In the genomic region with DNA sequence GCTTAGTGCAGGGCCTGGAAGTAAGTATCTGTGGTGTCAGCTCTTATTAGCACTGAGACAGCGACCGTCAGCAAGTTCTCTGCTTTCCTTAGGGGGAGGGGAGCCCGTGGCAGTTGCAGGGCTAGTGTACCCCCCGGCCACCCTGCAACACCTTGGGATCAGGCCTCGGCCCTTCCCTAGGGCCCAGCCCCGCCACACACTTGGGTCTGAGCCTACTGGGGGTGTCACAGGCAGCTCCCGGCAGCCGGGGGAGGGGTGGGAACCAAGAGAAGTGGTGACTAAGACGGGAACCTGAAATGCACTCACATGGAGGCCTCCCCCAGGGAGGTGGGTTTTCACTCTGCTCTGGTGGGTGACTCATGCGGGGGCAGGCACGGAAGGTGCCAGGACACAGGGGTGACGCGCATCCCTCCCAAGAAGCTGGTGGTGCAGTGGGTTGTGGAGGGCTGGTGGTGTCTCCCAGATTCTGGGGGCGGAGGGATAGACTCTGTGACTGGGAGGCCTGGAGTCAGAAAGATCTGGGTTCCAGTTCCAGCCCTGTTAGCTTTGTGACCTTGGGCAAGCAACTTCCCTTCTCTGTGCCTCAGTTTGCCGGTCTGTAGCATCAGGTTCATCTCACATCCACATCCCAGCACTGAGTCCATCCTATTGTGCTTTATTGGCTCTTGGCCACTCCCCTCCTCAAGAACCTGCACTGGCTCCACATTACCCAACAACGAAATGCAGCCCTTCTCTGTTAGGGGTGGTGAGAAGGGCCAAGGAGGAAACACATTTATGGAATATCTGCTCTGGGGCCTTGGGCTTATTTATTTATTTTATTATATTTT, we compare ENCODE assay signal across 8 cellular contexts. TPM values are rescaled to one million over a fixed set of nuclear protein-coding genes. Genes with fewer than 3 reads are reported as not detected.
DNase-seq lines count a peak whose midpoint lies in the region; ATAC-seq and TF ChIP-seq lines count a peak whose summit lies in the region.

No MANE protein-coding gene starts in this region.

- no peak for ATAC-seq in GM18520 (IDR thresholded peaks at IDR 0.05; ENCODE audit: unreplicated experiment)

- TF ChIP-seq CTCF in fibroblast of villous mesenchyme (IDR thresholded peaks at IDR 0.05; ENCODE audit: insufficient read depth, low read depth, low read length) = no peak

- DNase-seq in EH (ENCODE audit: low read depth) = peak; percentile 95
- peak; percentile 97 for DNase-seq in NCI-H226
- peak; percentile 87 for DNase-seq in activated T-cell treated with anti-CD3 and anti-CD28 coated beads for 24 hours (ENCODE audit: low read depth)
- peak; percentile 86 for DNase-seq in fibroblast of villous mesenchyme (ENCODE audit: low read depth)
- peak; percentile 92 for DNase-seq in stimulated activated CD4-positive, alpha-beta T cell treated with anti-CD3 and anti-CD28 coated beads, Interleukin-2, amount 100 ng/mL, for 4 hours (ENCODE audit: low read depth)
- DNase-seq in NCI-H1417 treated with DMSO at 0.1 percent for 48 hours (lab: John Stamatoyannopoulos, UW) = no peak
- no peak for DNase-seq in NCI-H2196 treated with DMSO at 0.1 percent for 48 hours (lab: John Stamatoyannopoulos, UW; ENCODE audit: unreplicated experiment)

- no peak overlapping the region for H3K4me3 ChIP-seq in fibroblast of villous mesenchyme (ENCODE audit: low read depth, low read length)

RNA-seq across cellular contexts. Expression of gene LAT, which starts 44.5 kb away (rescaled TPM):
- total RNA-seq in fibroblast of villous mesenchyme = 0.43 and 0.64 TPM in 2 replicates

RNA-seq across cellular contexts. Expression of gene SPNS1, which starts 54.8 kb away (rescaled TPM):
- 33.2 and 34.5 TPM in 2 replicates for total RNA-seq in fibroblast of villous mesenchyme

Comparison
In these comparisons a context has a peak if more than half of its experiments do, and no peak if none do; other contexts are left out.
1. DNase-seq: peak in EH (single experiment), NCI-H226 (single experiment), activated T-cell treated with anti-CD3 and anti-CD28 coated beads for 24 hours (single experiment), fibroblast of villous mesenchyme (single experiment) and stimulated activated CD4-positive, alpha-beta T cell treated with anti-CD3 and anti-CD28 coated beads, Interleukin-2, amount 100 ng/mL, for 4 hours (single experiment); none in NCI-H1417 treated with DMSO at 0.1 percent for 48 hours (single experiment) and NCI-H2196 treated with DMSO at 0.1 percent for 48 hours (single experiment).